Comparison of ENCODE assay signal across 7 cellular contexts in genomic region chr7:99214317-99214716, GRCh38. TPM values are rescaled to one million over a fixed set of nuclear protein-coding genes. Genes with fewer than 3 reads are reported as not detected.
"Had no signal": no experiment of that assay in that cellular context is flagged by ENCODE, and none has a peak within 500 bp of the region (broad histone marks: within the 10 kb centered on the region; RNA-seq: fewer than 3 reads in every experiment).

No MANE protein-coding gene starts in this region.

RNA-seq across cellular contexts. Expression of gene KPNA7, which starts 6.4 kb away (rescaled TPM):
- total RNA-seq: GM23248, GM23338, H1, H4, H7, H9, HFFc6 had no signal
- polyA plus RNA-seq: GM23248, GM23338, H1 had no signal

RNA-seq across cellular contexts. Expression of gene MYH16, which starts 58.3 kb away (rescaled TPM):
- total RNA-seq: GM23248, GM23338, H1, H7, H9 had no signal
- polyA plus RNA-seq: GM23248, GM23338, H1 had no signal
